In genomic region chr12:53757095-53757770, GRCh38 we compare ENCODE assay signal across 8 cellular contexts. TPM values are rescaled to one million over a fixed set of nuclear protein-coding genes. Genes with fewer than 3 reads are reported as not detected.
DNase-seq lines count a peak whose midpoint lies in the region; ATAC-seq and TF ChIP-seq lines count a peak whose summit lies in the region.

No MANE protein-coding gene starts in this region.

- H3K9me3 Mint-ChIP-seq in CD4-positive, alpha-beta memory T cell, result no peaks in the 10 kb centered on the region
- H3K9me3 Mint-ChIP-seq in activated T-cell treated with anti-CD3 and anti-CD28 coated beads, Interleukin-2, amount 50 U/mL, for 24 hours, result no peaks in the 10 kb centered on the region
- H3K9me3 Mint-ChIP-seq in nephron, result no peaks in the 10 kb centered on the region
- H3K9me3 Mint-ChIP-seq in stimulated activated naive CD8-positive, alpha-beta T cell treated with anti-CD3 and anti-CD28 coated beads, Interleukin-15, amount 100 ng/mL, for 72 hours, result no peaks in the 10 kb centered on the region

- TF ChIP-seq CTCF in nephron (IDR thresholded peaks at IDR 0.05; ENCODE audit: unreplicated experiment in 3 of 3), result peak; percentile 90 to 94 (median 93)

- peaks cover 21% of the 10 kb centered on the region for H3K27me3 ChIP-seq in CD4-positive, alpha-beta memory T cell (ENCODE audit: insufficient read depth, low read length)

- H3K4me3 ChIP-seq in CD4-positive, alpha-beta memory T cell (ENCODE audit: low read length in 2 of 2), result peak overlapping the region in 1 of 2 donors; percentile 12

- peaks cover 11% of the 10 kb centered on the region for H3K4me1 ChIP-seq in CD4-positive, alpha-beta memory T cell (ENCODE audit: insufficient read depth, low read length)

- no peaks in the 10 kb centered on the region for H3K9me3 ChIP-seq in CD4-positive, alpha-beta memory T cell (ENCODE audit: control insufficient read depth in 1 of 2, low read length in 2 of 2)

- peak overlapping the region; percentile 47 to 75 (median 65) for H3K4me3 Mint-ChIP-seq in CD4-positive, alpha-beta memory T cell
- peak overlapping the region; percentile 39 for H3K4me3 Mint-ChIP-seq in activated T-cell treated with anti-CD3 and anti-CD28 coated beads, Interleukin-2, amount 50 U/mL, for 24 hours
- peak overlapping the region; percentile 43 to 62 (median 52) for H3K4me3 Mint-ChIP-seq in nephron
- H3K4me3 Mint-ChIP-seq in stimulated activated naive CD8-positive, alpha-beta T cell treated with anti-CD3 and anti-CD28 coated beads, Interleukin-15, amount 100 ng/mL, for 72 hours, result peak overlapping the region; percentile 42 to 64

- ATAC-seq in GM19324 (IDR thresholded peaks at IDR 0.05; ENCODE audit: low FRiP score, unreplicated experiment), result peak; percentile 75
- ATAC-seq in HG03469 (IDR thresholded peaks at IDR 0.05; ENCODE audit: unreplicated experiment), result peak; percentile 46
- peak; percentile 87 for ATAC-seq in stimulated activated naive CD8-positive, alpha-beta T cell treated with anti-CD3 and anti-CD28 coated beads, Interleukin-15, amount 100 ng/mL, for 72 hours

- H3K27me3 Mint-ChIP-seq in CD4-positive, alpha-beta memory T cell, result peaks cover 27 to 31% of the 10 kb centered on the region in 2 donors
- peaks cover 45% of the 10 kb centered on the region for H3K27me3 Mint-ChIP-seq in activated T-cell treated with anti-CD3 and anti-CD28 coated beads, Interleukin-2, amount 50 U/mL, for 24 hours
- peaks cover 60% of the 10 kb centered on the region for H3K27me3 Mint-ChIP-seq in nephron (ENCODE audit: low read depth)
- peaks cover 55% of the 10 kb centered on the region for H3K27me3 Mint-ChIP-seq in stimulated activated naive CD8-positive, alpha-beta T cell treated with anti-CD3 and anti-CD28 coated beads, Interleukin-15, amount 100 ng/mL, for 72 hours

- intact Hi-C loops in CD4-positive, alpha-beta memory T cell (cut with micrococcal nuclease), result loop anchor here (1.0 kb wide), 1 partner anchor 11 kb away; no protein-coding TSS in a partner anchor

- H3K27ac Mint-ChIP-seq in CD4-positive, alpha-beta memory T cell, result peak overlapping the region in 5 of 7 donors; percentile 39 to 83 (median 65)
- H3K27ac Mint-ChIP-seq in activated T-cell treated with anti-CD3 and anti-CD28 coated beads, Interleukin-2, amount 50 U/mL, for 24 hours, result no peak overlapping the region
- H3K27ac Mint-ChIP-seq in nephron, result no peak overlapping the region
- no peak overlapping the region for H3K27ac Mint-ChIP-seq in stimulated activated naive CD8-positive, alpha-beta T cell treated with anti-CD3 and anti-CD28 coated beads, Interleukin-15, amount 100 ng/mL, for 72 hours

- CTCF ChIA-PET in CD4-positive, alpha-beta memory T cell (lab: Charles Lee; ENCODE audit: partially characterized antibody), result interaction anchor here (0.5 to 6.5 kb wide), 18 partner anchors 9 to 738 kb away, joined by 3 to 122 read pairs (median 4); partner anchors contain the start of genes ATP5MC2 and CALCOCO1

- no peaks in the 10 kb centered on the region for H3K36me3 ChIP-seq in CD4-positive, alpha-beta memory T cell (ENCODE audit: insufficient read depth, low read length)

- POLR2A ChIA-PET in CD4-positive, alpha-beta memory T cell (lab: Charles Lee; ENCODE audit: partially characterized antibody), result interaction anchor here (1.0 to 1.7 kb wide), 2 partner anchors 10 to 11 kb away, joined by 3 to 6 read pairs; no protein-coding TSS in a partner anchor

- H3K36me3 Mint-ChIP-seq in CD4-positive, alpha-beta memory T cell, result no peaks in the 10 kb centered on the region
- H3K36me3 Mint-ChIP-seq in activated T-cell treated with anti-CD3 and anti-CD28 coated beads, Interleukin-2, amount 50 U/mL, for 24 hours (ENCODE audit: low read depth), result no peaks in the 10 kb centered on the region
- no peaks in the 10 kb centered on the region for H3K36me3 Mint-ChIP-seq in nephron (ENCODE audit: low read depth)

- H3K4me1 Mint-ChIP-seq in CD4-positive, alpha-beta memory T cell, result peaks cover 2 to 10% (median 8%) of the 10 kb centered on the region in 4 donors
- peaks cover 4% of the 10 kb centered on the region for H3K4me1 Mint-ChIP-seq in activated T-cell treated with anti-CD3 and anti-CD28 coated beads, Interleukin-2, amount 50 U/mL, for 24 hours (ENCODE audit: low read depth)
- peaks cover 15% of the 10 kb centered on the region for H3K4me1 Mint-ChIP-seq in nephron
- H3K4me1 Mint-ChIP-seq in stimulated activated naive CD8-positive, alpha-beta T cell treated with anti-CD3 and anti-CD28 coated beads, Interleukin-15, amount 100 ng/mL, for 72 hours, result peaks cover 31% of the 10 kb centered on the region

- peak; percentile 67 to 74 (median 71) for DNase-seq in CD4-positive, alpha-beta memory T cell
- DNase-seq in NOMO-1 treated with dmso at 0.1 percent for 144 hours (lab: John Stamatoyannopoulos, UW; ENCODE audit: unreplicated experiment) (peak; percentile 69), fibroblast of peridontal ligament (ENCODE audit: extremely low read depth) (peak; percentile 53)
- DNase-seq in activated T-cell treated with anti-CD3 and anti-CD28 coated beads, Interleukin-2, amount 50 U/mL, for 24 hours, result peak; percentile 90
- DNase-seq in stimulated activated naive CD8-positive, alpha-beta T cell treated with anti-CD3 and anti-CD28 coated beads, Interleukin-15, amount 100 ng/mL, for 72 hours, result peak; percentile 86 to 87

- H3K27ac ChIP-seq in CD4-positive, alpha-beta memory T cell (ENCODE audit: low read depth, low read length), result no peak overlapping the region

RNA-seq across cellular contexts. Expression of gene CISTR, which starts 5.5 kb away (rescaled TPM):
- total RNA-seq in CD4-positive, alpha-beta memory T cell, result not detected
- polyA plus RNA-seq in CD4-positive, alpha-beta memory T cell, result not detected

RNA-seq across cellular contexts. Expression of gene CALCOCO1, which starts 30.0 kb away (rescaled TPM):
- total RNA-seq in CD4-positive, alpha-beta memory T cell, result 100 to 1,000 TPM; 177 to 178 TPM
- polyA plus RNA-seq in CD4-positive, alpha-beta memory T cell, result 10 to 100 TPM; 77.3 to 88.3 TPM

Comparison
In these comparisons a context has a peak if more than half of its experiments do, and no peak if none do; other contexts are left out.
1. H3K27ac Mint-ChIP-seq: peak in CD4-positive, alpha-beta memory T cell (5 of 7); none in activated T-cell treated with anti-CD3 and anti-CD28 coated beads, Interleukin-2, amount 50 U/mL, for 24 hours (single experiment), nephron (0 of 3) and stimulated activated naive CD8-positive, alpha-beta T cell treated with anti-CD3 and anti-CD28 coated beads, Interleukin-15, amount 100 ng/mL, for 72 hours (0 of 2).
2. Peak in every context shown above with its lines, with median percentiles within 50 percentile points of each other: DNase-seq, H3K4me3 Mint-ChIP-seq and ATAC-seq.